ENCODE assay signal across 8 cellular contexts in genomic region chr16:84186685-84187437, GRCh38. TPM values are rescaled to one million over a fixed set of nuclear protein-coding genes. Genes with fewer than 3 reads are reported as not detected.
A peak's percentile ranks its signal among the peaks of the same experiment; 100 is the strongest.
DNase-seq lines count a peak whose midpoint lies in the region; ATAC-seq, FAIRE-seq and TF ChIP-seq lines count a peak whose summit lies in the region.

TSS of gene TAF1C (minus strand) at chr16:84187057. CDS start at chr16:84184988, 2,069 bp downstream.

- WGBS in psoas muscle, 3 donors, result 2 to 3% (median 2%) methylated on average over 48 to 55 of the region's 55 CpGs

- H3K4me3 Mint-ChIP-seq in T-helper 17 cell, result peak within 1 kb of the TSS; percentile 95

- peak within 1 kb of the TSS; percentile 83 for H3K4me3 ChIP-seq in psoas muscle

- in situ Hi-C loops in GM13976 (cut with MboI; ENCODE audit: low sequenced_read_pairs, unreplicated experiment), result loop anchor here (10.0 kb wide), 1 partner anchor 212 kb away; no protein-coding TSS in a partner anchor

- intact Hi-C loops in left ventricle myocardium superior (cut with micrococcal nuclease) (no loop called here), psoas muscle (cut with DNase I) (loop anchor here (5.0 to 10.0 kb wide), 4 partner anchors 105 to 360 kb away; partner anchors contain the start of genes NECAB2 (in 1 of the 2) and OSGIN1 (in 1 of the 2))

- FAIRE-seq in urothelium cell line (lab: Jason Lieb, UNC), result no peak

- ATAC-seq in HG02870 (IDR thresholded peaks at IDR 0.05; ENCODE audit: unreplicated experiment), result peak; percentile 90
- peak; percentile 95 for ATAC-seq in T-helper 17 cell
- ATAC-seq in left ventricle myocardium superior, result peak; percentile 97
- ATAC-seq in psoas muscle, result peak; percentile 98 to 100 (median 99)

- H3K27me3 Mint-ChIP-seq in T-helper 17 cell, result no peaks in the 10 kb centered on the region

- peaks cover 0 to 27% of the 10 kb centered on the region in 2 donors for H3K36me3 ChIP-seq in psoas muscle (ENCODE audit: insufficient read depth in 1 of 2, low read depth in 1 of 2)

- H3K36me3 Mint-ChIP-seq in T-helper 17 cell (ENCODE audit: low read depth), result peaks cover 4% of the 10 kb centered on the region

- peaks cover 11% of the 10 kb centered on the region for H3K4me1 ChIP-seq in psoas muscle

- DNase-seq in GM13976 (ENCODE audit: low spot score) (peak; percentile 99), NCI-H146 treated with DMSO at 0.1 percent for 48 hours (lab: John Stamatoyannopoulos, UW; ENCODE audit: unreplicated experiment) (peak; percentile 77), T-helper 17 cell (peak; percentile 80 to 87 (median 84)), amygdala (lab: John Stamatoyannopoulos, UW) (peak; percentile 38 to 95 (median 81)), left ventricle myocardium superior (peak; percentile 97), psoas muscle (peak; percentile 93 to 96), urothelium cell line (ENCODE audit: low spot score) (peak; percentile 97)

- H3K4me1 Mint-ChIP-seq in T-helper 17 cell, result peaks cover 10% of the 10 kb centered on the region

- peak within 1 kb of the TSS; percentile 77 for H3K27ac ChIP-seq in psoas muscle

- no peaks in the 10 kb centered on the region for H3K27me3 ChIP-seq in psoas muscle (ENCODE audit: insufficient read depth in 3 of 3, low read length in 2 of 3)

- H3K9me3 ChIP-seq in T-helper 17 cell (ENCODE audit: control insufficient read depth, low read length, poor library complexity, severe bottlenecking) (no peaks in the 10 kb centered on the region), psoas muscle (no peaks in the 10 kb centered on the region)

- H3K27ac Mint-ChIP-seq in T-helper 17 cell, result peak within 1 kb of the TSS; percentile 88

- TF ChIP-seq CTCF in GM13976 (IDR thresholded peaks at IDR 0.05; ENCODE audit: borderline replicate concordance, control extremely low read depth, extremely low read depth, insufficient read depth, missing control alignments) (peak; percentile 98), psoas muscle (IDR thresholded peaks at IDR 0.05) (peak; percentile 92)

RNA-seq across cellular contexts. Expression of gene TAF1C, which starts in this region (rescaled TPM):
- total RNA-seq in T-helper 17 cell, result 10 to 100 TPM; 61.8 to 84.5 TPM
- total RNA-seq in left ventricle myocardium superior, result 31.0 TPM
- total RNA-seq in psoas muscle, result 10 to 100 TPM in 3 of 4 donors, 1 to 10 TPM in 1; 8.3 to 22.3 (median 16.3) TPM
- 10 to 100 TPM; 13.6 to 24.4 (median 19.3) TPM for polyA plus RNA-seq in psoas muscle

Comparison
In these comparisons a context has a peak if more than half of its experiments do, and no peak if none do; other contexts are left out.
1. Peak in every context shown above with its lines: DNase-seq, ATAC-seq, H3K4me3 ChIP-seq and H3K27ac ChIP-seq.